17 cellular contexts compared by ENCODE assay signal in the genomic region with DNA sequence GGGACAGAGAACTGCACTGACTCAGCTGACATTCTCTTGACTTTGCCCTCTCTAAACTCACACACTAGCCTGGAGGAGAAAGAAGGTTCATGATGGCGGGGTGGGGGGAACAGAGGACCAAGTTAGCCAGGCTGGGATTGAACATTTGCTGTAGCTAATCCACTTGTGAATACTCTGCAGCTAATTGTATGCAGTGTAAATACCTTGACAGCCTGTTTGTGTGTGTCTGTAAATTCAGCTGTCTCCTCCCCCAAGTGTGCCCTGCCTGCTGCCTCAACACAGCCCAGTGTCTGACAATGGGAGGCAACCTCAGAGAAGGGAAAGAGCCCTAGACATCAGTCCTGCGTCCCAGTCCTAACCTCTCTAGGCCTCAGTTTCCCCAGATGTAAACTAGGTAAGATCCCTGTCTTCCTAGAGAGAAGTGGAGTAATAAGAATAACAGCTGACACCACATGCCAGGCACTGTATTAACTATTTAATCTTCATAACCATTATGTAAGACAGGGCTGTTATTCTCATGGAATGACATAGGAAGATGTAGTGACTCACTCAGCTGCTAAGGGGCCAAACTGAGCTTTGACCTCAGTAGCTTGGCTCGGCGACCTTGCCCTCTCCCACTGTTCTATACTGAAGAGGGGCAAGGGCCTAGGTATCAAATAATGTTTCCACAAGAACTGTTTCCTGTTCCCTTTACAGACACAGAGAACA. TPM values are rescaled to one million over a fixed set of nuclear protein-coding genes. Genes with fewer than 3 reads are reported as not detected.
A peak's percentile ranks its signal among the peaks of the same experiment; 100 is the strongest.
DNase-seq lines count a peak whose midpoint lies in the region; ATAC-seq and TF ChIP-seq lines count a peak whose summit lies in the region.
"Had no signal": no experiment of that assay in that cellular context is flagged by ENCODE, and none has a peak within 500 bp of the region (broad histone marks: within the 10 kb centered on the region; RNA-seq: fewer than 3 reads in every experiment).

No MANE protein-coding gene starts in this region.

- POLR2A ChIA-PET in CD4-positive, alpha-beta T cell (lab: Charles Lee): interaction anchor here (0.8 kb wide), 1 partner anchor 1673 kb away, joined by 3 read pairs; no protein-coding TSS in a partner anchor
- POLR2A ChIA-PET in naive thymus-derived CD8-positive, alpha-beta T cell (lab: Charles Lee): interaction anchor here (0.5 to 1.1 kb wide), 3 partner anchors 30 to 1875 kb away, joined by 4 to 7 read pairs (median 5); no protein-coding TSS in a partner anchor

- H3K36me3 ChIP-seq in adrenal gland (replicated peaks in 1 of 2): no peaks in the 10 kb centered on the region
- H3K36me3 ChIP-seq: ascending aorta, ovary had no signal

- peaks cover 54% of the 10 kb centered on the region for H3K27me3 Mint-ChIP-seq in CD4-positive, alpha-beta T cell
- peaks cover 23% of the 10 kb centered on the region for H3K27me3 Mint-ChIP-seq in T-helper 17 cell
- peaks cover 5 to 42% (median 13%) of the 10 kb centered on the region in 5 donors for H3K27me3 Mint-ChIP-seq in naive thymus-derived CD8-positive, alpha-beta T cell

- H3K27ac Mint-ChIP-seq in CD4-positive, alpha-beta T cell: no peak overlapping the region
- H3K27ac Mint-ChIP-seq in T-helper 17 cell: no peak overlapping the region
- H3K27ac Mint-ChIP-seq in naive thymus-derived CD8-positive, alpha-beta T cell: peak overlapping the region in 3 of 10 donors; percentile 11 to 54 (median 43)
- H3K27ac Mint-ChIP-seq: dendritic cell treated with granulocyte-macrophage colony-stimulating factor and Interleukin-4, amounts not matched to agents 40 ng/mL and 50 ng/mL, for 4 days had no signal

- H3K36me3 Mint-ChIP-seq in CD4-positive, alpha-beta T cell (ENCODE audit: low read depth): no peaks in the 10 kb centered on the region
- H3K36me3 Mint-ChIP-seq in T-helper 17 cell (ENCODE audit: low read depth): peaks cover 6% of the 10 kb centered on the region
- no peaks in the 10 kb centered on the region for H3K36me3 Mint-ChIP-seq in naive thymus-derived CD8-positive, alpha-beta T cell

- CTCF ChIA-PET in CD4-positive, alpha-beta T cell (lab: Charles Lee): interaction anchor here (1.7 kb wide), 1 partner anchor 8 kb away, joined by 5 read pairs; no protein-coding TSS in a partner anchor

- peaks cover 11% of the 10 kb centered on the region for H3K27me3 ChIP-seq in CD4-positive, alpha-beta T cell (ENCODE audit: control insufficient read depth, insufficient read depth, low read length)
- no peaks in the 10 kb centered on the region for H3K27me3 ChIP-seq in adrenal gland
- H3K27me3 ChIP-seq: ascending aorta, ovary had no signal

- intact Hi-C loops in CD4-positive, alpha-beta T cell (cut with DNase I, micrococcal nuclease): loop anchor here in 1 of 2 experiments (10.0 kb wide), 2 partner anchors 114 to 154 kb away; partner anchors contain the start of gene ZFAND3
- intact Hi-C loops in adrenal gland (cut with DNase I): loop anchor here in 1 of 2 donors (10.0 kb wide), 2 partner anchors 314 to 794 kb away; no protein-coding TSS in a partner anchor

- no peak for TF ChIP-seq CTCF in CD4-positive, alpha-beta T cell (IDR thresholded peaks at IDR 0.05)
- no peak for TF ChIP-seq CTCF in adrenal gland (IDR thresholded peaks at IDR 0.05)

- H3K4me3 Mint-ChIP-seq in CD4-positive, alpha-beta T cell: peak overlapping the region; percentile 80
- H3K4me3 Mint-ChIP-seq in T-helper 17 cell: peak overlapping the region; percentile 99
- peak overlapping the region in 9 of 10 donors; percentile 58 to 99 (median 75) for H3K4me3 Mint-ChIP-seq in naive thymus-derived CD8-positive, alpha-beta T cell

- peaks cover 16 to 41% of the 10 kb centered on the region in 2 donors for H3K4me1 ChIP-seq in adrenal gland (replicated peaks in 1 of 2)

- no peak overlapping the region for H3K27ac ChIP-seq in CD4-positive, alpha-beta T cell (ENCODE audit: low read depth, low read length)
- no peak overlapping the region for H3K27ac ChIP-seq in adrenal gland
- H3K27ac ChIP-seq: ascending aorta, ovary, SJSA1, VCaP had no signal

- TF ChIP-seq POLR2A in adrenal gland (IDR thresholded peaks at IDR 0.05): no peak

- H3K4me1 Mint-ChIP-seq in CD4-positive, alpha-beta T cell (ENCODE audit: low read depth): peaks cover 31% of the 10 kb centered on the region
- H3K4me1 Mint-ChIP-seq in T-helper 17 cell: peaks cover 29% of the 10 kb centered on the region
- peaks cover 22 to 44% (median 27%) of the 10 kb centered on the region in 4 donors for H3K4me1 Mint-ChIP-seq in naive thymus-derived CD8-positive, alpha-beta T cell

- DNase-seq in NCI-H510A treated with DMSO at 0.1 percent for 48 hours (lab: John Stamatoyannopoulos, UW) (peak; percentile 11), NCI-H510A (lab: John Stamatoyannopoulos, UW) (no peak), T-helper 17 cell (no peak), DMS114 treated with DMSO at 0.1 percent for 48 hours (lab: John Stamatoyannopoulos, UW; ENCODE audit: unreplicated experiment) (no peak), adrenal gland (no peak), NK-92 (lab: John Stamatoyannopoulos, UW; ENCODE audit: unreplicated experiment) (no peak)
- no peak for DNase-seq in CD4-positive, alpha-beta T cell
- DNase-seq in naive thymus-derived CD8-positive, alpha-beta T cell: no peak
- DNase-seq: DND-41, HCEC 1CT, NCI-H187, ovary had no signal

- ATAC-seq in CD4-positive, alpha-beta T cell (ENCODE audit: poor library complexity): no peak
- ATAC-seq in T-helper 17 cell: no peak
- no peak for ATAC-seq in naive thymus-derived CD8-positive, alpha-beta T cell

- no peak overlapping the region for H3K4me3 ChIP-seq in adrenal gland
- H3K4me3 ChIP-seq: ascending aorta, ovary, SJSA1, smooth muscle cell had no signal

- WGBS in adrenal gland, 4 donors: 65 to 84% (median 74%) methylated on average over 3 to 4 of the region's 4 CpGs

- H3K9me3 ChIP-seq in CD4-positive, alpha-beta T cell (ENCODE audit: control insufficient read depth, low read length): no peaks in the 10 kb centered on the region
- H3K9me3 ChIP-seq in T-helper 17 cell (ENCODE audit: control insufficient read depth, low read length, poor library complexity, severe bottlenecking): no peaks in the 10 kb centered on the region
- H3K9me3 ChIP-seq in adrenal gland (replicated peaks in 1 of 3): no peaks in the 10 kb centered on the region
- H3K9me3 ChIP-seq: ascending aorta, ovary had no signal

- H3K9me3 Mint-ChIP-seq in CD4-positive, alpha-beta T cell: no peaks in the 10 kb centered on the region
- H3K9me3 Mint-ChIP-seq in naive thymus-derived CD8-positive, alpha-beta T cell: peaks cover 0 to 1% (median 0%) of the 10 kb centered on the region in 9 donors
- H3K9me3 Mint-ChIP-seq: dendritic cell treated with granulocyte-macrophage colony-stimulating factor and Interleukin-4, amounts not matched to agents 40 ng/mL and 50 ng/mL, for 4 days had no signal

RNA-seq across cellular contexts. Expression of gene MDGA1, which starts 2.7 kb away (rescaled TPM):
- 1 to 10 TPM in 1 of 2 experiments, under 1 TPM in 1; 0.19 to 1.0 TPM for total RNA-seq in CD4-positive, alpha-beta T cell
- total RNA-seq in T-helper 17 cell (1 to 10 TPM in 1 of 2 donors, under 1 TPM in 1; 0.21 to 2.8 TPM), adrenal gland (10 to 100 TPM in 2 of 8 donors, 1 to 10 TPM in 6; 1.5 to 12.6 (median 6.0) TPM)
- 1 to 10 TPM; 6.3 to 9.8 TPM for total RNA-seq in naive thymus-derived CD8-positive, alpha-beta T cell
- polyA plus RNA-seq in naive thymus-derived CD8-positive, alpha-beta T cell: 1 to 10 TPM in 1 of 3 donors, under 1 TPM in 2; 0.43 to 1.3 (median 0.46) TPM
- 10 to 100 TPM in 1 of 3 donors, 1 to 10 TPM in 2; 3.4 to 14.4 (median 8.0) TPM for polyA plus RNA-seq in adrenal gland
